Comparison of ENCODE assay signal across 14 cellular contexts in the genomic region with DNA sequence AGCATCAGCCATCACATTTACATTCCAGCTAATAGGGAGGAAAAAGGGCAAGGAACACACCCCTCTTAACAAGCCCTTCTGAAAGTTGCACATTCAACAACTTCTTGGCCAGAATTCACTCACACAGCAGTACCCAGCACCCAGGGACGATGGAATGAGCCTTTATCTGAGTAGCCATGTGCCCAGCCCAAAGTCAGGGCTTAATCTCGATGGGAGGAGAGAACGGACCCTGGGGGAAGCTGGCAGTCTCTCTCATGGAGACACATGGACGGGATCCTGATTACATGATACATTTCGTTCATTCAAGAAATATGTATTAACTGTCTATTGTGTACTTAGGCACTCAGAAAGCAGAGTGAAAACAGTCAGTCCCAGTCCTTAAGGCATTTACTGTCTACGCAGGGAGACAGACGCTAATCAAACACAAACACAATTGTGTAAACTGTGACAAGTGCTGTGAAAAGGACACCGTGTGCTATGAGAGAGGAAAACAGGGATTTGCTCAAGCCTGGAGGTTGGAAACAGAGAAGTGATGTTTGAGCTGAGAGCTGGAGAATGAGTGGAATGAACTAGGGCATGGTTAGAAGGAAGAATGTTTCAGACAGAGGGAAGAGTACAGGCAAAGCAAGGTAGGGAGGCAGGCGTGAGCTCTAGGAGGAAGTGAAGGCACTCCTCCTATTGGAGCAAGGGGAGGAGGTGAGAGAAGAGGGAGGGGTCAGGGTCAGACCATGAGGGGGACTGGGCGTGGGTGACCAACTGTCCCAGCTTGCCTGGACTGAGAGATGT. TPM values are rescaled to one million over a fixed set of nuclear protein-coding genes. Genes with fewer than 3 reads are reported as not detected.
DNase-seq lines count a peak whose midpoint lies in the region; ATAC-seq, FAIRE-seq and TF ChIP-seq lines count a peak whose summit lies in the region.
"Had no signal": no experiment of that assay in that cellular context is flagged by ENCODE, and none has a peak within 500 bp of the region (broad histone marks: within the 10 kb centered on the region; RNA-seq: fewer than 3 reads in every experiment).

No MANE protein-coding gene starts in this region.

- no peak overlapping the region for H3K4me3 ChIP-seq in A549
- no peak overlapping the region for H3K4me3 ChIP-seq in lung
- H3K4me3 ChIP-seq in SJCRH30 = no peak overlapping the region

- CTCF ChIA-PET in A549 (lab: Yijun Ruan, JAX) = interaction anchor here (0.8 kb wide), 2 partner anchors 59 to 60 kb away, joined by 3 to 4 read pairs; no protein-coding TSS in a partner anchor
- CTCF ChIA-PET in activated CD8-positive, alpha-beta T cell treated with anti-CD3 and anti-CD28 coated beads, Interleukin-2, amount 10 ng/mL, durations not matched to agents 7 days and 5 days (lab: Charles Lee) = interaction anchor here (3.5 kb wide), 1 partner anchor 60 kb away, joined by 21 read pairs; no protein-coding TSS in a partner anchor

- DNase-seq in A549 (ENCODE audit: low read depth in 1 of 2, low spot score in 1 of 2) (peak in 1 of 2 experiments; percentile 59), GM12891 (ENCODE audit: insufficient read length, low spot score) (no peak), lung (ENCODE audit: low spot score) (peak; percentile 64), SJCRH30 (no peak), AG08396 (ENCODE audit: low spot score) (no peak), activated T-cell treated with anti-CD3 and anti-CD28 coated beads for 4 hours (no peak)
- DNase-seq in activated CD8-positive, alpha-beta T cell treated with anti-CD3 and anti-CD28 coated beads, Interleukin-2, amount 10 ng/mL, durations not matched to agents 7 days and 5 days = no peak
- DNase-seq: activated naive CD4-positive, alpha-beta T cell treated with anti-CD3 and anti-CD28 coated beads, Interleukin-2, amount 50 U/mL, for 16 hours; PC-3; posterior cingulate gyrus had no signal

- peak overlapping the region; percentile 17; the same call in 2 of the 3 replicates for H3K4me2 ChIP-seq in A549

- H3K9me3 Mint-ChIP-seq in activated CD8-positive, alpha-beta T cell treated with anti-CD3 and anti-CD28 coated beads, Interleukin-2, amount 10 ng/mL, durations not matched to agents 7 days and 5 days (ENCODE audit: insufficient read depth) = no peaks in the 10 kb centered on the region
- H3K9me3 Mint-ChIP-seq: T-helper 1 cell treated with Interleukin-12 subunit alpha and Interleukin-12 subunit beta and Interleukin-4 antibody, amounts not matched to agents 30 μg/mL and 1 μg/mL, for 36 hours had no signal

- TF ChIP-seq RAD21 in A549 (conservative IDR thresholded peaks at IDR 0.05 in 1 of 2, IDR thresholded peaks at IDR 0.05 in 1 of 2) = no peak

- H3K9me3 ChIP-seq in A549 (no peaks in the 10 kb centered on the region), lung (ENCODE audit: control insufficient read depth in 2 of 2, insufficient read depth in 1 of 2, low read length in 1 of 2) (no peaks in the 10 kb centered on the region), SJCRH30 (replicated peaks) (0 out of 2 replicates have a peak, but pooled peaks cover 4% of the 10 kb centered on the region)

- TF ChIP-seq CTCF in A549 (IDR thresholded peaks at IDR 0.05) (no peak), lung (IDR thresholded peaks at IDR 0.05; ENCODE audit: control extremely low read depth, extremely low read depth) (no peak)

- peaks cover 74% of the 10 kb centered on the region for H3K36me3 Mint-ChIP-seq in activated CD8-positive, alpha-beta T cell treated with anti-CD3 and anti-CD28 coated beads, Interleukin-2, amount 10 ng/mL, durations not matched to agents 7 days and 5 days (ENCODE audit: low read depth)

- FAIRE-seq in A549 (lab: Jason Lieb, UNC) = no peak
- FAIRE-seq in GM12891 (lab: Jason Lieb, UNC) = no peak
- FAIRE-seq: G401.6 had no signal

- H3K27me3 Mint-ChIP-seq in activated CD8-positive, alpha-beta T cell treated with anti-CD3 and anti-CD28 coated beads, Interleukin-2, amount 10 ng/mL, durations not matched to agents 7 days and 5 days (ENCODE audit: low read depth) = no peaks in the 10 kb centered on the region

- H3K4me1 ChIP-seq in A549 (peaks cover 10% of the 10 kb centered on the region; the same call in 1 of the 3 replicates), lung (ENCODE audit: control insufficient read depth in 2 of 2, insufficient read depth in 2 of 2, low read length in 2 of 2) (peaks cover 0 to 6% of the 10 kb centered on the region in 2 donors), SJCRH30 (no peaks in the 10 kb centered on the region)

- POLR2A ChIA-PET in A549 (lab: Yijun Ruan, JAX) = no interaction called here
- POLR2A ChIA-PET in activated CD8-positive, alpha-beta T cell treated with anti-CD3 and anti-CD28 coated beads, Interleukin-2, amount 10 ng/mL, durations not matched to agents 7 days and 5 days (lab: Charles Lee) = interaction anchor here (0.5 kb wide), 1 partner anchor 143 kb away, joined by 3 read pairs; no protein-coding TSS in a partner anchor

- no peaks in the 10 kb centered on the region for H3K27me3 ChIP-seq in lung (ENCODE audit: control insufficient read depth, insufficient read depth)
- H3K27me3 ChIP-seq in SJCRH30 = no peaks in the 10 kb centered on the region

- peaks cover 94% of the 10 kb centered on the region for H3K4me1 Mint-ChIP-seq in activated CD8-positive, alpha-beta T cell treated with anti-CD3 and anti-CD28 coated beads, Interleukin-2, amount 10 ng/mL, durations not matched to agents 7 days and 5 days (ENCODE audit: low read depth)

- WGBS in A549 (ENCODE audit: missing lambda C conversion rate) = 22% methylated on average over 10 of the region's 10 CpGs
- 59 to 67% methylated on average over 10 of the region's 10 CpGs for WGBS in lung, 2 donors

- H3K4me3 Mint-ChIP-seq in activated CD8-positive, alpha-beta T cell treated with anti-CD3 and anti-CD28 coated beads, Interleukin-2, amount 10 ng/mL, durations not matched to agents 7 days and 5 days = no peak overlapping the region
- H3K4me3 Mint-ChIP-seq: B cell; T-helper 1 cell treated with Interleukin-12 subunit alpha and Interleukin-12 subunit beta and Interleukin-4 antibody, amounts not matched to agents 30 μg/mL and 1 μg/mL, for 36 hours had no signal

- TF ChIP-seq POLR2A in A549 (IDR thresholded peaks at IDR 0.05; ENCODE audit: low read length) = no peak
- TF ChIP-seq POLR2A in GM12891 (IDR thresholded peaks at IDR 0.05; ENCODE audit: low read depth, low read length) = no peak

- TF ChIP-seq EP300 in A549 (IDR thresholded peaks at IDR 0.05) = no peak

- ATAC-seq in A549 = peak in 1 of 2 experiments; percentile 82; a peak in 3 of 6 replicates
- ATAC-seq in activated CD8-positive, alpha-beta T cell treated with anti-CD3 and anti-CD28 coated beads, Interleukin-2, amount 10 ng/mL, durations not matched to agents 7 days and 5 days = no peak
- ATAC-seq in lung (ENCODE audit: insufficient read depth, low FRiP score) = peak; percentile 75
- ATAC-seq in HG03457 (IDR thresholded peaks at IDR 0.05; ENCODE audit: unreplicated experiment) = no peak
- ATAC-seq: PC-3 had no signal

- peak overlapping the region; percentile 37 for H3K27ac Mint-ChIP-seq in activated CD8-positive, alpha-beta T cell treated with anti-CD3 and anti-CD28 coated beads, Interleukin-2, amount 10 ng/mL, durations not matched to agents 7 days and 5 days
- H3K27ac Mint-ChIP-seq: B cell; T-helper 1 cell treated with Interleukin-12 subunit alpha and Interleukin-12 subunit beta and Interleukin-4 antibody, amounts not matched to agents 30 μg/mL and 1 μg/mL, for 36 hours had no signal

- H3K36me3 ChIP-seq in lung (ENCODE audit: control insufficient read depth in 2 of 2, insufficient read depth in 2 of 2, low read length in 2 of 2) = no peaks in the 10 kb centered on the region
- H3K36me3 ChIP-seq in SJCRH30 = no peaks in the 10 kb centered on the region

- H3K27ac ChIP-seq in A549 (peak overlapping the region in 1 of 2 experiments; percentile 60; a peak in 1 of 6 replicates), lung (ENCODE audit: low read depth in 1 of 2, low read length in 1 of 2) (peak overlapping the region in 1 of 2 donors; percentile 83), SJCRH30 (no peak overlapping the region)

TF ChIP-seq in A549, 52 proteins besides CTCF, POLR2A, EP300 and RAD21 (continues in another document):
- TF ChIP-seq FOSL2 (IDR thresholded peaks at IDR 0.05) (no peak), FOSL2 (CRISPR knock-in tag; IDR thresholded peaks at IDR 0.05) (no peak)
- TF ChIP-seq, protein P1, sequence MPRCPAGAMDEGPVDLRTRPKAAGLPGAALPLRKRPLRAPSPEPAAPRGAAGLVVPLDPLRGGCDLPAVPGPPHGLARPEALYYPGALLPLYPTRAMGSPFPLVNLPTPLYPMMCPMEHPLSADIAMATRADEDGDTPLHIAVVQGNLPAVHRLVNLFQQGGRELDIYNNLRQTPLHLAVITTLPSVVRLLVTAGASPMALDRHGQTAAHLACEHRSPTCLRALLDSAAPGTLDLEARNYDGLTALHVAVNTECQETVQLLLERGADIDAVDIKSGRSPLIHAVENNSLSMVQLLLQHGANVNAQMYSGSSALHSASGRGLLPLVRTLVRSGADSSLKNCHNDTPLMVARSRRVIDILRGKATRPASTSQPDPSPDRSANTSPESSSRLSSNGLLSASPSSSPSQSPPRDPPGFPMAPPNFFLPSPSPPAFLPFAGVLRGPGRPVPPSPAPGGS (IDR thresholded peaks at IDR 0.05) = no peak

TF ChIP-seq in GM12891, 5 proteins besides CTCF, POLR2A, EP300 and RAD21:
- no peak for TF ChIP-seq TAF1 (IDR thresholded peaks at IDR 0.05; ENCODE audit: low read depth, low read length)
- TF ChIP-seq SPI1 (IDR thresholded peaks at IDR 0.05; ENCODE audit: low read depth, low read length) = 0 out of 2 replicates have a peak, but pooled peaks have one; percentile 16
- TF ChIP-seq PAX5 (IDR thresholded peaks at IDR 0.05; ENCODE audit: insufficient read depth, low read length, severe bottlenecking) = no peak

RNA-seq across cellular contexts. Expression of a gene that starts 7.4 kb away (rescaled TPM):
- polyA plus RNA-seq in A549 (2011; rRNA removed) (2.9 and 3.7 TPM in 2 replicates), A549 (2017; fragmentation: RNase III; extraction: RNeasy Plus Mini Kit Qiagen cat#74134 plus additional on column Dnase treatment) (2.4 to 3.2 TPM (median 2.9 TPM) in 3 replicates), lung (10 to 100 TPM; 24.2 to 35.9 TPM)
- 1.7 and 2.3 TPM in 2 replicates for polyA plus RNA-seq in A549 (2012; cell fraction: cytosol; rRNA removed)
- 1.2 and 2.4 TPM in 2 replicates for polyA plus RNA-seq in A549 (2012; cell fraction: nucleus; rRNA removed)
- polyA minus RNA-seq in A549 (2011; rRNA and poly(A)+ RNA removed) = 0.87 and 1.3 TPM in 2 replicates
- polyA plus RNA-seq in GM12891 (2012; ENCODE audit: low read depth, missing spikeins) = 0.40 TPM
- 10 to 100 TPM; 59.6 to 68.3 TPM for total RNA-seq in activated CD8-positive, alpha-beta T cell treated with anti-CD3 and anti-CD28 coated beads, Interleukin-2, amount 10 ng/mL, durations not matched to agents 7 days and 5 days
- total RNA-seq in lung = 10 to 100 TPM; 19.7 to 59.9 TPM
- 20.7 and 21.5 TPM in 2 replicates for total RNA-seq in SJCRH30 (2014; rRNA removed; shearing (Covaris generic))
